8 cellular contexts compared by ENCODE assay signal in the genomic region with DNA sequence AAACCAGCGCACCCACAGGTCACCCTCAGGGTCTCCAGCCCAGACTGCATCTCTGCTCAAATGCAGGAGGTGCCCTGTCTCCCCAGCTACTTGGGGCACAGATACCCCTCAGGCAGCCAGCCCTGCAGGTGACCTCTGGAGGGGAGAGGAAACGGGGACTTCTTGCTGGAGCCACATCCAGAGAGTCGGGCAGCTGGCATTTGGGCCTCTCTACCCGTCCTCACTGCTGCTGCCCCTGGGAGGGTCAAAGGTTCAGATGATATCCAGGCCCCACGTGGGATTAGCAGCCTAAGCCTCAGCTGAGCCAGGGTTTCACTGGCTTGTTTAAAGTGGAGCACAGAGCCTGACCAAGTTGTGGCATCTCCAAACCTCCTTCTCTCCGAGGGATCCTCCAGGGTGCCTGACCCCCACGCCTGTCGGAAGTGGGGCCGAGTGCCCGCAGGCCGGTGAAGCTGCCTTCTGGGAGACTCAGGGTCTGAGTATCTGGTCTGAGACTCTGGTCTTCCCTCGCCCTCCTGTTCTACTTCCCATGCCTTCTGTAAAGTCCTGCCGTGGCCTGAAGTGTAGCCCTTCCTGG. TPM values are rescaled to one million over a fixed set of nuclear protein-coding genes. Genes with fewer than 3 reads are reported as not detected.
A peak's percentile ranks its signal among the peaks of the same experiment; 100 is the strongest.
DNase-seq lines count a peak whose midpoint lies in the region; ATAC-seq and TF ChIP-seq lines count a peak whose summit lies in the region.

No MANE protein-coding gene starts in this region.

- POLR2A ChIA-PET in Panc1 (lab: Charles Lee), result interaction anchor here (0.7 kb wide), 1 partner anchor 37 kb away, joined by 3 read pairs; no protein-coding TSS in a partner anchor

- DNase-seq in EL (peak; percentile 17), Panc1 (ENCODE audit: low read depth, low spot score) (no peak), epithelial cell of proximal tubule (ENCODE audit: low read depth) (no peak), psoas muscle (peak; percentile 21 to 60), NCI-H510A (lab: John Stamatoyannopoulos, UW) (no peak), mucosa of gallbladder (ENCODE audit: low spot score) (no peak)

- H3K4me3 ChIP-seq in Panc1 (ENCODE audit: low read depth in 2 of 2, low read length in 2 of 2), result peak overlapping the region; percentile 81 to 85
- peak overlapping the region; percentile 89 for H3K4me3 ChIP-seq in epithelial cell of proximal tubule (ENCODE audit: low read depth, low read length)
- H3K4me3 ChIP-seq in psoas muscle, result peak overlapping the region; percentile 82

- CTCF ChIA-PET in Panc1 (lab: Charles Lee), result no interaction called here

- H3K27ac ChIP-seq in Panc1 (ENCODE audit: low read length) (peak overlapping the region; percentile 95), psoas muscle (peak overlapping the region; percentile 92)

- 36 to 37% (median 37%) methylated on average over 13 of the region's 13 CpGs for WGBS in psoas muscle, 3 donors

- H3K36me3 ChIP-seq in Panc1 (ENCODE audit: control insufficient read depth, insufficient read depth, low read length), result no peaks in the 10 kb centered on the region
- H3K36me3 ChIP-seq in psoas muscle (ENCODE audit: insufficient read depth in 1 of 2, low read depth in 1 of 2), result no peaks in the 10 kb centered on the region

- H3K9me3 ChIP-seq in Panc1 (ENCODE audit: control insufficient read depth, insufficient read depth, low read depth, low read length) (no peaks in the 10 kb centered on the region), psoas muscle (no peaks in the 10 kb centered on the region)

- in situ Hi-C loops in Panc1 (cut with HindIII; ENCODE audit: low pct_unique_long_range_greater_than_20kb, low sequenced_read_pairs), result no loop called here

- H3K4me1 ChIP-seq in Panc1 (ENCODE audit: control insufficient read depth, insufficient read depth, low read length) (peaks cover 51% of the 10 kb centered on the region), psoas muscle (peaks cover 50% of the 10 kb centered on the region)

- intact Hi-C loops in Panc1 (cut with micrococcal nuclease; ENCODE audit: unreplicated experiment), result no loop called here
- intact Hi-C loops in psoas muscle (cut with DNase I), result loop anchor here in 1 of 2 donors (2.0 kb wide), 1 partner anchor 61 kb away; no protein-coding TSS in a partner anchor

- TF ChIP-seq CTCF in Panc1 (IDR thresholded peaks at IDR 0.05) (no peak), epithelial cell of proximal tubule (conservative IDR thresholded peaks at IDR 0.05; ENCODE audit: low read depth, low read length) (no peak), psoas muscle (IDR thresholded peaks at IDR 0.05) (no peak)

- BruUV-seq in Panc1 (replicated peaks; lab: Mats Ljungman, UMichigan), result no TSS peak

- no peak for ATAC-seq in Panc1
- no peak for ATAC-seq in psoas muscle
- no peak for ATAC-seq in HG02610 (IDR thresholded peaks at IDR 0.05; ENCODE audit: unreplicated experiment)
- ATAC-seq in GM18520 (IDR thresholded peaks at IDR 0.05; ENCODE audit: unreplicated experiment), result no peak

- H3K27me3 ChIP-seq in Panc1 (ENCODE audit: control insufficient read depth, insufficient read depth, low read length), result no peaks in the 10 kb centered on the region
- H3K27me3 ChIP-seq in psoas muscle (ENCODE audit: insufficient read depth in 3 of 3, low read length in 2 of 3), result no peaks in the 10 kb centered on the region

RNA-seq across cellular contexts. Expression of gene RASA3, which starts 2.2 kb away (rescaled TPM):
- total RNA-seq in Panc1 (2021; ENCODE audit: unreplicated experiment), result 33.7 TPM
- polyA plus RNA-seq in Panc1 (2012; ENCODE audit: insufficient read length), result 38.4 TPM
- total RNA-seq in epithelial cell of proximal tubule, result 25.7 and 26.8 TPM in 2 replicates
- total RNA-seq in psoas muscle, result 10 to 100 TPM in 3 of 4 donors, 1 to 10 TPM in 1; 9.2 to 20.2 (median 14.5) TPM
- polyA plus RNA-seq in psoas muscle, result 10 to 100 TPM in 1 of 3 donors, 1 to 10 TPM in 2; 4.8 to 24.4 (median 5.2) TPM
- total RNA-seq in mucosa of gallbladder, result 11.7 TPM

RNA-seq across cellular contexts. Expression of gene CFAP97D2, which starts 48.8 kb away (rescaled TPM):
- total RNA-seq in Panc1 (2021; ENCODE audit: unreplicated experiment), result not detected
- polyA plus RNA-seq in Panc1 (2012; ENCODE audit: insufficient read length), result not detected
- not detected in 2 replicates for total RNA-seq in epithelial cell of proximal tubule
- total RNA-seq in psoas muscle, result not detected
- under 1 TPM in 1 of 3 donors, not detected in 2; 0.09 TPM for polyA plus RNA-seq in psoas muscle
- total RNA-seq in mucosa of gallbladder, result not detected

Comparison
In these comparisons a context has a peak if more than half of its experiments do, and no peak if none do; other contexts are left out.
1. DNase-seq: peak in EL (single experiment) and psoas muscle (2 of 2); none in Panc1 (single experiment), epithelial cell of proximal tubule (single experiment), NCI-H510A (single experiment) and mucosa of gallbladder (single experiment).
2. Peak in every context shown above with its lines, with median percentiles within 50 percentile points of each other: H3K4me3 ChIP-seq.